Comparison of ENCODE assay signal across 8 cellular contexts in the genomic region with DNA sequence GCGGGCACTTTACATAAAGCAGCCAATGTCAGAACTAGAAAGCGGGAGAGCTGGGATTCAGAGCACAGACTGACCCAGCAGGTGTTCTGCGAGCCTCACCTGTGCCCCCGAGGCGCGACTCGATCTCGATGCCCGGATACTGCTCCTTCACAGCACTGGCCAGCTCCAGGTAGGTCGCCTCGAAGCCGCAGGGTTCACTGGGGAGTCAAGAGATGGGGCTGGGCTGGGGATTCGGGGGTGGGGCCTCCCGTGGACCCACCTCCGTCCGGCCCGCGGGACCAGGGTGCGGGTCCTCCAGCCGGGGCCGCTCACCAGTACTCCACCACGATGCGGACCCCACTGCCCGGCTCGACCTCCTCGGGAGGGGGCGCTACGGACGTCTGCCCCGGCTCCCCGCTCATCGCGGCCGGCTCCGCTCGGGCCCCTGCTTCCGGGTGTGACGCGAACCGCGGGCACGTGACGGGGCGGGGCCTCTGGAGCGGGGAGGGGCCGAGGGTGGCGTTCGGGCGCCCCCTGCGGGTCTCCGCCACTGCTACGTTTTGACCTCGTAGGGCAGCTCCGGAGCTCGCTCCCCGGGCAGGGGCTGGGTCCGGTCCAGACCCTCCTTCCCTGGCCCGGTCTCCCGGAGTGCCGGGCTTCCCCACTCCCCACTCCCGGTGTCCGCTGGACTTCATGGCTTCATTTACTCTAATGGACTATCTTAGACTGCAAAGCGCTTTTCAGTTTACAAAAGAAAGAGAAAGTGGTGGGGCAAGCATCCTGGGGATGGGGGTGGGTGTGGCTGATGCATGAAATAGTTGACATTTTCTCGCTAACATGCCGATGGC. TPM values are rescaled to one million over a fixed set of nuclear protein-coding genes. Genes with fewer than 3 reads are reported as not detected.
DNase-seq lines count a peak whose midpoint lies in the region; ATAC-seq and TF ChIP-seq lines count a peak whose summit lies in the region.

Gene MIEN1, minus strand, starts transcription at position 438 of the 827 bp plus-strand sequence. Its CDS starts 37 bp downstream, at position 401.

- H3K27ac Mint-ChIP-seq in activated T-cell treated with anti-CD3 and anti-CD28 coated beads, Interleukin-2, amount 50 U/mL, for 72 hours: peak within 1 kb of the TSS; percentile 79
- peak within 1 kb of the TSS; percentile 90 to 97 (median 94) for H3K27ac Mint-ChIP-seq in naive B cell
- H3K27ac Mint-ChIP-seq in stimulated activated memory B cell treated with anti-CD40 and anti-IgM and Interleukin-4, amounts not matched to agents 10 μg/mL and 1 μg/mL and 100 μg/mL, for 72 hours: peak within 1 kb of the TSS; percentile 86

- H3K9me3 Mint-ChIP-seq in activated T-cell treated with anti-CD3 and anti-CD28 coated beads, Interleukin-2, amount 50 U/mL, for 72 hours: no peaks in the 10 kb centered on the region
- H3K9me3 Mint-ChIP-seq in naive B cell: peaks cover 0 to 2% (median 0%) of the 10 kb centered on the region in 7 donors
- H3K9me3 Mint-ChIP-seq in stimulated activated memory B cell treated with anti-CD40 and anti-IgM and Interleukin-4, amounts not matched to agents 10 μg/mL and 1 μg/mL and 100 μg/mL, for 72 hours: no peaks in the 10 kb centered on the region

- H3K27me3 Mint-ChIP-seq in activated T-cell treated with anti-CD3 and anti-CD28 coated beads, Interleukin-2, amount 50 U/mL, for 72 hours (ENCODE audit: low read depth): no peaks in the 10 kb centered on the region
- H3K27me3 Mint-ChIP-seq in naive B cell: no peaks in the 10 kb centered on the region
- H3K27me3 Mint-ChIP-seq in stimulated activated memory B cell treated with anti-CD40 and anti-IgM and Interleukin-4, amounts not matched to agents 10 μg/mL and 1 μg/mL and 100 μg/mL, for 72 hours: no peaks in the 10 kb centered on the region

- peaks cover 0 to 3% of the 10 kb centered on the region in 2 donors for H3K36me3 Mint-ChIP-seq in activated T-cell treated with anti-CD3 and anti-CD28 coated beads, Interleukin-2, amount 50 U/mL, for 72 hours (ENCODE audit: insufficient read depth in 2 of 2)
- peaks cover 0 to 5% of the 10 kb centered on the region in 2 donors for H3K36me3 Mint-ChIP-seq in naive B cell
- peaks cover 37% of the 10 kb centered on the region for H3K36me3 Mint-ChIP-seq in stimulated activated memory B cell treated with anti-CD40 and anti-IgM and Interleukin-4, amounts not matched to agents 10 μg/mL and 1 μg/mL and 100 μg/mL, for 72 hours

- peak within 1 kb of the TSS; percentile 95 to 97 for H3K4me3 Mint-ChIP-seq in activated T-cell treated with anti-CD3 and anti-CD28 coated beads, Interleukin-2, amount 50 U/mL, for 72 hours
- peak within 1 kb of the TSS; percentile 85 to 97 (median 92) for H3K4me3 Mint-ChIP-seq in naive B cell
- peak within 1 kb of the TSS; percentile 89 for H3K4me3 Mint-ChIP-seq in stimulated activated memory B cell treated with anti-CD40 and anti-IgM and Interleukin-4, amounts not matched to agents 10 μg/mL and 1 μg/mL and 100 μg/mL, for 72 hours

- 0 to 4% methylated on average over 7 to 11 of the region's 65 CpGs for WGBS in esophagus squamous epithelium, 2 donors

- H3K4me3 ChIP-seq in Jurkat, Clone E6-1 (ENCODE audit: low read length): peak within 1 kb of the TSS; percentile 72
- peak within 1 kb of the TSS; percentile 73 to 96 for H3K4me3 ChIP-seq in Panc1 (ENCODE audit: low read depth in 2 of 2, low read length in 2 of 2)
- peak within 1 kb of the TSS; percentile 63 to 95 (median 70) for H3K4me3 ChIP-seq in esophagus squamous epithelium

- TSS peak; percentile 96 for BruUV-seq in Panc1 (replicated peaks; lab: Mats Ljungman, UMichigan)

- H3K9me3 ChIP-seq in Panc1 (ENCODE audit: control insufficient read depth, insufficient read depth, low read depth, low read length) (no peaks in the 10 kb centered on the region), esophagus squamous epithelium (no peaks in the 10 kb centered on the region)

- H3K27me3 ChIP-seq in Panc1 (ENCODE audit: control insufficient read depth, insufficient read depth, low read length): no peaks in the 10 kb centered on the region
- H3K27me3 ChIP-seq in esophagus squamous epithelium: no peaks in the 10 kb centered on the region

- CTCF ChIA-PET in Panc1 (lab: Charles Lee): interaction anchor here (0.6 to 1.2 kb wide), 8 partner anchors 8 to 1309 kb away, joined by 3 to 11 read pairs (median 6); partner anchors contain the start of gene PGAP3

- peak within 1 kb of the TSS; percentile 93 for H3K27ac ChIP-seq in Panc1 (ENCODE audit: low read length)
- peak within 1 kb of the TSS; percentile 91 to 96 (median 93) for H3K27ac ChIP-seq in esophagus squamous epithelium

- TF ChIP-seq POLR2A in esophagus squamous epithelium (IDR thresholded peaks at IDR 0.05): peak in 3 of 4 donors; percentile 63 to 90 (median 88)

- H3K36me3 ChIP-seq in Panc1 (ENCODE audit: control insufficient read depth, insufficient read depth, low read length): no peaks in the 10 kb centered on the region
- peaks cover 2 to 41% (median 19%) of the 10 kb centered on the region in 3 donors for H3K36me3 ChIP-seq in esophagus squamous epithelium

- peak; percentile 73 for ATAC-seq in GM21576 (IDR thresholded peaks at IDR 0.05; ENCODE audit: unreplicated experiment)
- ATAC-seq in Panc1: peak; percentile 96
- peak; percentile 95 to 96 for ATAC-seq in activated T-cell treated with anti-CD3 and anti-CD28 coated beads, Interleukin-2, amount 50 U/mL, for 72 hours (replicated peaks in 1 of 2)
- ATAC-seq in naive B cell (ENCODE audit: low read depth in 2 of 2): peak; percentile 93 to 94
- peak; percentile 97 for ATAC-seq in stimulated activated memory B cell treated with anti-CD40 and anti-IgM and Interleukin-4, amounts not matched to agents 10 μg/mL and 1 μg/mL and 100 μg/mL, for 72 hours

- H3K4me1 ChIP-seq in Panc1 (ENCODE audit: control insufficient read depth, insufficient read depth, low read length) (0 out of 2 replicates have a peak, but pooled peaks cover 5% of the 10 kb centered on the region), esophagus squamous epithelium (peaks cover 11 to 40% (median 15%) of the 10 kb centered on the region in 3 donors)

- in situ Hi-C loops in Panc1 (cut with HindIII; ENCODE audit: low pct_unique_long_range_greater_than_20kb, low sequenced_read_pairs): no loop called here

- intact Hi-C loops in Panc1 (cut with micrococcal nuclease; ENCODE audit: unreplicated experiment): no loop called here
- intact Hi-C loops in esophagus squamous epithelium (cut with DNase I): no loop called here

- peaks cover 18% of the 10 kb centered on the region for H3K4me1 Mint-ChIP-seq in activated T-cell treated with anti-CD3 and anti-CD28 coated beads, Interleukin-2, amount 50 U/mL, for 72 hours (ENCODE audit: low read depth)
- H3K4me1 Mint-ChIP-seq in naive B cell: peaks cover 28 to 45% (median 37%) of the 10 kb centered on the region in 3 donors
- peaks cover 40% of the 10 kb centered on the region for H3K4me1 Mint-ChIP-seq in stimulated activated memory B cell treated with anti-CD40 and anti-IgM and Interleukin-4, amounts not matched to agents 10 μg/mL and 1 μg/mL and 100 μg/mL, for 72 hours

- POLR2A ChIA-PET in Panc1 (lab: Charles Lee): interaction anchor here (0.6 to 1.5 kb wide), 4 partner anchors 10 to 35 kb away, joined by 3 to 19 read pairs (median 4); no protein-coding TSS in a partner anchor

- TF ChIP-seq CTCF in Panc1 (IDR thresholded peaks at IDR 0.05) (peak; percentile 96), esophagus squamous epithelium (IDR thresholded peaks at IDR 0.05) (peak; percentile 80 to 94 (median 90))

- DNase-seq in DMS53 (lab: John Stamatoyannopoulos, UW) (peak; percentile 90), Panc1 (ENCODE audit: low read depth, low spot score) (no peak), esophagus squamous epithelium (lab: John Stamatoyannopoulos, UW) (peak; percentile 55), naive B cell (peak; percentile 96)
- peak; percentile 56 for DNase-seq in Jurkat, Clone E6-1 (ENCODE audit: low read depth, low spot score)
- peak; percentile 94 to 98 for DNase-seq in activated T-cell treated with anti-CD3 and anti-CD28 coated beads, Interleukin-2, amount 50 U/mL, for 72 hours

RNA-seq across cellular contexts. Expression of gene MIEN1, which starts in this region (rescaled TPM):
- polyA plus RNA-seq in Jurkat, Clone E6-1 (2012; ENCODE audit: insufficient read depth, insufficient read length): 93.5 TPM
- total RNA-seq in Panc1 (2021; ENCODE audit: unreplicated experiment) (103 TPM), esophagus squamous epithelium (10 to 100 TPM; 44.4 to 55.2 (median 53.2) TPM)
- polyA plus RNA-seq in Panc1 (2012; ENCODE audit: insufficient read length): 168 TPM
- 10 to 100 TPM; 39.4 to 40.1 TPM for total RNA-seq in activated T-cell treated with anti-CD3 and anti-CD28 coated beads, Interleukin-2, amount 50 U/mL, for 72 hours
- 100 to 1,000 TPM in 5 of 6 donors, 10 to 100 TPM in 1; 99.3 to 135 (median 123) TPM for polyA plus RNA-seq in naive B cell (ENCODE audit: low read depth in 6 of 6)
